ENCODE assay signal across 8 cellular contexts in genomic region chr12:116277393-116278258, GRCh38. TPM values are rescaled to one million over a fixed set of nuclear protein-coding genes. Genes with fewer than 3 reads are reported as not detected.
A peak's percentile ranks its signal among the peaks of the same experiment; 100 is the strongest.
DNase-seq lines count a peak whose midpoint lies in the region; ATAC-seq, FAIRE-seq and TF ChIP-seq lines count a peak whose summit lies in the region.

MED13L (minus strand) TSS chr12:116277693; CDS start chr12:116277131, 562 bp downstream.

- DNase-seq in AG04449 (ENCODE audit: low read depth, low spot score) (no peak), NCI-H345 (lab: John Stamatoyannopoulos, UW) (peak; percentile 90), cerebellar cortex (ENCODE audit: low spot score) (peak; percentile 82), keratinocyte (ENCODE audit: low read depth, low spot score) (no peak)
- peak; percentile 90 for DNase-seq in activated CD4-positive, CD25-positive, alpha-beta regulatory T cell treated with anti-CD3 and anti-CD28 coated beads, Interleukin-2, amount 50 U/mL, for 72 hours
- peak; percentile 74 to 82 (median 76) for DNase-seq in stimulated activated CD4-positive, alpha-beta T cell treated with anti-CD3 and anti-CD28 coated beads, Interleukin-12 subunit alpha, Interleukin-12 subunit beta, amount 100 ng/mL, for 48 hours (ENCODE audit: low read depth in 2 of 3, low spot score in 1 of 3)

- no peak for FAIRE-seq in keratinocyte (lab: Jason Lieb, UNC)

- peaks cover 12% of the 10 kb centered on the region for H3K4me1 ChIP-seq in keratinocyte (ENCODE audit: control insufficient read depth, extremely low read depth, insufficient read depth, low read length)

- ATAC-seq in GM18868 (IDR thresholded peaks at IDR 0.05; ENCODE audit: unreplicated experiment), result peak; percentile 86
- peak; percentile 75 for ATAC-seq in HG03108 (IDR thresholded peaks at IDR 0.05; ENCODE audit: unreplicated experiment)

- H4K20me1 ChIP-seq in keratinocyte (ENCODE audit: control insufficient read depth, extremely low read depth, insufficient read depth, low read length), result peaks cover 10% of the 10 kb centered on the region

- TF ChIP-seq CTCF in AG04449 (IDR thresholded peaks at IDR 0.05; ENCODE audit: insufficient read depth, low read length, missing control alignments), result peak; percentile 50
- peak in 1 of 3 experiments; percentile 44 for TF ChIP-seq CTCF in keratinocyte (optimal IDR thresholded peaks at IDR 0.05 in 1 of 3, IDR thresholded peaks at IDR 0.05 in 1 of 3, conservative IDR thresholded peaks at IDR 0.05 in 1 of 3; ENCODE audit: extremely low read depth in 1 of 3, insufficient read depth in 2 of 3, low read length in 3 of 3)

- CTCF ChIA-PET in AG04449 (lab: Yijun Ruan, JAX), result interaction anchor here (0.8 to 1.9 kb wide), 11 partner anchors 13 to 322 kb away, joined by 3 to 9 read pairs (median 3); no protein-coding TSS in a partner anchor

- H3K36me3 ChIP-seq in keratinocyte (ENCODE audit: control insufficient read depth in 2 of 2, extremely low read depth in 1 of 2, insufficient read depth in 2 of 2, low read length in 2 of 2), result no peaks in the 10 kb centered on the region

- peak within 1 kb of the TSS; percentile 75 for H3K27ac ChIP-seq in keratinocyte (ENCODE audit: control insufficient read depth, insufficient read depth, low read length)

- H3K9me3 ChIP-seq in keratinocyte (ENCODE audit: control insufficient read depth, low read depth, low read length), result no peaks in the 10 kb centered on the region

- H2AFZ ChIP-seq in keratinocyte (ENCODE audit: control insufficient read depth, low read length), result peak within 1 kb of the TSS; percentile 83

- no peaks in the 10 kb centered on the region for H3K27me3 ChIP-seq in keratinocyte (ENCODE audit: control insufficient read depth, extremely low read depth, insufficient read depth, low read length)

- no peaks in the 10 kb centered on the region for H3K9me1 ChIP-seq in keratinocyte (ENCODE audit: control insufficient read depth, extremely low read depth, insufficient read depth, low read length)

- peak within 1 kb of the TSS; percentile 86 for H3K9ac ChIP-seq in keratinocyte (ENCODE audit: control insufficient read depth, extremely low read depth, insufficient read depth, low read length)

- H3K4me2 ChIP-seq in keratinocyte (ENCODE audit: control insufficient read depth, extremely low read depth, insufficient read depth, low read depth, low read length), result peak within 1 kb of the TSS; percentile 94

- H3K4me3 ChIP-seq in AG04449 (ENCODE audit: low read depth, low read length) (peak within 1 kb of the TSS; percentile 86), keratinocyte (ENCODE audit: control insufficient read depth in 2 of 3, extremely low read depth in 1 of 3, insufficient read depth in 2 of 3, low read depth in 1 of 3, low read length in 3 of 3) (peak within 1 kb of the TSS; percentile 58 to 95 (median 79))

- dilution Hi-C loops in keratinocyte (cut with MboI; ENCODE audit: extremely low pct_ligation_motif_present, low sequenced_read_pairs), result no loop called here

- peaks cover 44% of the 10 kb centered on the region for H3K79me2 ChIP-seq in keratinocyte (ENCODE audit: control insufficient read depth, insufficient read depth, low read length)

- POLR2A ChIA-PET in AG04449 (lab: Yijun Ruan, JAX), result interaction anchor here (0.6 to 1.0 kb wide), 2 partner anchors 9 to 18 kb away, joined by 3 read pairs; no protein-coding TSS in a partner anchor

RNA-seq across cellular contexts. Expression of gene MED13L, which starts in this region (rescaled TPM):
- polyA plus RNA-seq in keratinocyte, result 25.9 to 31.7 TPM (median 28.2 TPM) in 3 replicates
- 25.4 TPM for polyA plus RNA-seq in keratinocyte (2011; ENCODE audit: low read depth)
- 17.3 and 28.0 TPM in 2 replicates for polyA plus RNA-seq in keratinocyte (2011; cell fraction: cytosol; rRNA removed)
- 56.7 and 69.2 TPM in 2 replicates for polyA plus RNA-seq in keratinocyte (2011; cell fraction: nucleus; rRNA removed)
- polyA plus RNA-seq in keratinocyte (2012; ENCODE audit: low replicate concordance), result 19.9 and 27.2 TPM in 2 replicates
- polyA minus RNA-seq in keratinocyte, result 57.7 to 176 TPM (median 96.7 TPM) in 3 replicates
- polyA minus RNA-seq in keratinocyte (2011; cell fraction: cytosol; rRNA and poly(A)+ RNA removed), result 37.2 TPM
- 132 and 288 TPM in 2 replicates for polyA minus RNA-seq in keratinocyte (2011; cell fraction: nucleus; rRNA and poly(A)+ RNA removed)

Comparison
In these comparisons a context has a peak if more than half of its experiments do, and no peak if none do; other contexts are left out.
1. DNase-seq: peak in NCI-H345 (single experiment), activated CD4-positive, CD25-positive, alpha-beta regulatory T cell treated with anti-CD3 and anti-CD28 coated beads, Interleukin-2, amount 50 U/mL, for 72 hours (single experiment), cerebellar cortex (single experiment) and stimulated activated CD4-positive, alpha-beta T cell treated with anti-CD3 and anti-CD28 coated beads, Interleukin-12 subunit alpha, Interleukin-12 subunit beta, amount 100 ng/mL, for 48 hours (3 of 3); none in AG04449 (single experiment) and keratinocyte (single experiment).